Comparison of ENCODE assay signal across 1 cellular context in genomic region chr12:67520611-67521010, GRCh38.
TF ChIP-seq lines count a peak whose summit lies in the region.

No MANE protein-coding gene starts in this region.

TF ChIP-seq in GM23338, 12 proteins besides CTCF, POLR2A, EP300 and RAD21 (continued from another document):
- TF ChIP-seq ZNF331 (CRISPR knock-in tag; IDR thresholded peaks at IDR 0.05; ENCODE audit: low read depth) (no peak), REST (IDR thresholded peaks at IDR 0.05; ENCODE audit: unreplicated experiment) (no peak), CREB1 (CRISPR knock-in tag; IDR thresholded peaks at IDR 0.05; ENCODE audit: low read depth) (no peak), NANOG (IDR thresholded peaks at IDR 0.05; ENCODE audit: borderline replicate concordance) (no peak), ZNF114 (CRISPR knock-in tag; IDR thresholded peaks at IDR 0.05) (no peak), STAT1 (IDR thresholded peaks at IDR 0.05; ENCODE audit: unreplicated experiment) (no peak), EZH2 (IDR thresholded peaks at IDR 0.05; ENCODE audit: low read depth, unreplicated experiment) (no peak), POLR2AphosphoS5 (IDR thresholded peaks at IDR 0.05; ENCODE audit: low read depth) (no peak)
- TF ChIP-seq, protein P1, sequence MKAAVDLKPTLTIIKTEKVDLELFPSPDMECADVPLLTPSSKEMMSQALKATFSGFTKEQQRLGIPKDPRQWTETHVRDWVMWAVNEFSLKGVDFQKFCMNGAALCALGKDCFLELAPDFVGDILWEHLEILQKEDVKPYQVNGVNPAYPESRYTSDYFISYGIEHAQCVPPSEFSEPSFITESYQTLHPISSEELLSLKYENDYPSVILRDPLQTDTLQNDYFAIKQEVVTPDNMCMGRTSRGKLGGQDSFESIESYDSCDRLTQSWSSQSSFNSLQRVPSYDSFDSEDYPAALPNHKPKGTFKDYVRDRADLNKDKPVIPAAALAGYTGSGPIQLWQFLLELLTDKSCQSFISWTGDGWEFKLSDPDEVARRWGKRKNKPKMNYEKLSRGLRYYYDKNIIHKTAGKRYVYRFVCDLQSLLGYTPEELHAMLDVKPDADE (IDR thresholded peaks at IDR 0.05) = no peak
